In genomic region chr17:45396496-45397205, GRCh38 we compare ENCODE assay signal across 17 cellular contexts. TPM values are rescaled to one million over a fixed set of nuclear protein-coding genes. Genes with fewer than 3 reads are reported as not detected.
DNase-seq lines count a peak whose midpoint lies in the region; ATAC-seq and TF ChIP-seq lines count a peak whose summit lies in the region.
"Had no signal": no experiment of that assay in that cellular context is flagged by ENCODE, and none has a peak within 500 bp of the region (broad histone marks: within the 10 kb centered on the region; RNA-seq: fewer than 3 reads in every experiment).

No MANE protein-coding gene starts in this region.

- TF ChIP-seq RAD21 in IMR-90 (IDR thresholded peaks at IDR 0.05; ENCODE audit: low read length): no peak

- H4K91ac ChIP-seq in IMR-90 (ENCODE audit: insufficient read depth, low read depth, low read length): no peak overlapping the region
- no peak overlapping the region for H4K91ac ChIP-seq in neuronal stem cell (ENCODE audit: low read depth, low read length, poor library complexity)

- no peak overlapping the region for H3K4me3 Mint-ChIP-seq in Calu3 (ENCODE audit: low read depth, unreplicated experiment)
- H3K4me3 Mint-ChIP-seq: CD8-positive, alpha-beta T cell had no signal

- no peak overlapping the region for H2BK120ac ChIP-seq in IMR-90 (ENCODE audit: low read depth, low read length)
- no peak overlapping the region for H2BK120ac ChIP-seq in neuronal stem cell (ENCODE audit: low read depth, low read length)

- H3K9ac ChIP-seq in IMR-90 (ENCODE audit: low read depth, low read length) (no peak overlapping the region), neuronal stem cell (ENCODE audit: low read depth, low read length, poor library complexity) (no peak overlapping the region)
- H3K9ac ChIP-seq: BLaER1 had no signal

- H3K4me1 Mint-ChIP-seq in Calu3 (ENCODE audit: low read depth, unreplicated experiment): peaks cover 6% of the 10 kb centered on the region

- H4K20me1 ChIP-seq in IMR-90 (ENCODE audit: insufficient read depth, low read length): no peaks in the 10 kb centered on the region

- dilution Hi-C loops in IMR-90 (cut with HindIII; ENCODE audit: low sequenced_read_pairs, unreplicated experiment): no loop called here

- no peak overlapping the region for H3K27ac ChIP-seq in IMR-90 (ENCODE audit: insufficient read depth, low read length)
- H3K27ac ChIP-seq in neuronal stem cell (replicated peaks; ENCODE audit: low read length): no peak overlapping the region
- H3K27ac ChIP-seq in tibial nerve: no peak overlapping the region
- H3K27ac ChIP-seq: A549, BLaER1, GM23248, Peyer's patch had no signal

- H3K27me3 Mint-ChIP-seq in Calu3 (ENCODE audit: unreplicated experiment): no peaks in the 10 kb centered on the region

- ATAC-seq in IMR-90 (ENCODE audit: low read depth): no peak
- ATAC-seq in left colon: peak; percentile 2
- ATAC-seq: A549; CD8-positive, alpha-beta T cell; Right ventricle myocardium inferior had no signal

- in situ Hi-C loops in IMR-90 (cut with MboI; ENCODE audit: low sequenced_read_pairs): no loop called here

- H3K4me1 ChIP-seq in IMR-90 (ENCODE audit: control insufficient read depth, insufficient read depth, low read length) (peaks cover 5% of the 10 kb centered on the region), neuronal stem cell (ENCODE audit: control insufficient read depth in 2 of 2, insufficient read depth in 1 of 2, low read depth in 1 of 2, low read length in 2 of 2) (peaks cover 0 to 6% of the 10 kb centered on the region in 2 donors), tibial nerve (peaks cover 0 to 12% (median 0%) of the 10 kb centered on the region in 4 donors)
- H3K4me1 ChIP-seq: Peyer's patch had no signal

- DNase-seq in Calu3 (no peak), IMR-90 (no peak), left colon (no peak), neuronal stem cell (ENCODE audit: low spot score) (no peak), GM19238 (ENCODE audit: insufficient read length, low spot score) (no peak), tibial nerve (ENCODE audit: low spot score in 2 of 2) (no peak), DMS153 treated with DMSO at 0.1 percent for 48 hours (lab: John Stamatoyannopoulos, UW; ENCODE audit: unreplicated experiment) (no peak)
- no peak for DNase-seq in activated T-cell treated with anti-CD3 and anti-CD28 coated beads, Interleukin-2, amount 50 U/mL, for 1 hour
- DNase-seq: CD8-positive, alpha-beta T cell; DMS79 treated with DMSO at 0.1 percent for 48 hours; GM23248; NCI-H1105 treated with DMSO at 0.1 percent for 48 hours; NCI-H1694 had no signal

- no peak for TF ChIP-seq CTCF in Calu3 (IDR thresholded peaks at IDR 0.05; ENCODE audit: unreplicated experiment)
- TF ChIP-seq CTCF in IMR-90 (conservative IDR thresholded peaks at IDR 0.05; ENCODE audit: low read depth, low read length): no peak
- TF ChIP-seq CTCF in tibial nerve (IDR thresholded peaks at IDR 0.05): no peak

- H3K4ac ChIP-seq in IMR-90 (ENCODE audit: low read depth, low read length): no peak overlapping the region
- H3K4ac ChIP-seq in neuronal stem cell (ENCODE audit: low read length): no peak overlapping the region

- no peak overlapping the region for H2BK15ac ChIP-seq in IMR-90 (ENCODE audit: low read depth, low read length)
- H2BK15ac ChIP-seq in neuronal stem cell (ENCODE audit: low read length): no peak overlapping the region

- H3K36me3 ChIP-seq in IMR-90 (ENCODE audit: control insufficient read depth, insufficient read depth, low read length) (no peaks in the 10 kb centered on the region), neuronal stem cell (replicated peaks in 1 of 2; ENCODE audit: control insufficient read depth in 2 of 2, insufficient read depth in 2 of 2, low read length in 2 of 2) (no peaks in the 10 kb centered on the region), tibial nerve (peaks cover 0 to 27% (median 5%) of the 10 kb centered on the region in 3 donors)

- TF ChIP-seq EP300 in tibial nerve (IDR thresholded peaks at IDR 0.05): no peak

- WGBS in IMR-90 (ENCODE audit: extremely low coverage in 2 of 2, insufficient read length in 1 of 2), 2 experiments: 82% methylated on average over 31 of the region's 50 CpGs; no CpG with 5 or more reads in 1 of the 2 experiments
- no CpG with 5 or more reads among the region's 50 CpGs for WGBS in neuronal stem cell (ENCODE audit: extremely low coverage in 2 of 2, insufficient read length in 2 of 2, insufficient replicate concordance in 1 of 2), 2 donors
- WGBS in tibial nerve, 2 donors: 88 to 90% methylated on average over 39 to 50 of the region's 50 CpGs

- no peak overlapping the region for H3K14ac ChIP-seq in IMR-90 (replicated peaks; ENCODE audit: low read depth, low read length)
- H3K14ac ChIP-seq in neuronal stem cell (ENCODE audit: low read length): peak overlapping the region; percentile 51

- no peak overlapping the region for H3K23ac ChIP-seq in IMR-90 (ENCODE audit: low read depth, low read length)
- H3K23ac ChIP-seq in neuronal stem cell (ENCODE audit: low read depth, low read length, poor library complexity): peak overlapping the region; percentile 67

- no peak for TF ChIP-seq POLR2A in IMR-90 (IDR thresholded peaks at IDR 0.05; ENCODE audit: low read depth, low read length)
- TF ChIP-seq POLR2A in tibial nerve (IDR thresholded peaks at IDR 0.05): no peak

- peaks cover 71% of the 10 kb centered on the region for H3K36me3 Mint-ChIP-seq in Calu3 (ENCODE audit: insufficient read depth, unreplicated experiment)

- H3K79me1 ChIP-seq in IMR-90 (ENCODE audit: low read depth in 1 of 2, low read length in 2 of 2) (no peaks in the 10 kb centered on the region), neuronal stem cell (ENCODE audit: low read depth, low read length) (no peaks in the 10 kb centered on the region)

- H4K8ac ChIP-seq in IMR-90 (ENCODE audit: low read depth in 2 of 2, low read length in 2 of 2) (no peak overlapping the region), neuronal stem cell (ENCODE audit: low read depth, low read length) (no peak overlapping the region)

- H2AK9ac ChIP-seq in IMR-90 (replicated peaks; ENCODE audit: low read depth, low read length, poor library complexity): no peak overlapping the region

- CTCF ChIA-PET in Calu3 (lab: Charles Lee) (interaction anchor here (0.8 to 4.7 kb wide), 3 partner anchors 8 to 29 kb away, joined by 3 to 44 read pairs (median 13); no protein-coding TSS in a partner anchor), IMR-90 (lab: Yijun Ruan, JAX) (interaction anchor here (1.5 kb wide), 1 partner anchor 12 kb away, joined by 3 read pairs; no protein-coding TSS in a partner anchor)

- no peak overlapping the region for H2BK20ac ChIP-seq in IMR-90 (ENCODE audit: low read depth, low read length)

- H2AFZ ChIP-seq in IMR-90 (replicated peaks; ENCODE audit: low read length, poor library complexity) (peak overlapping the region; percentile 13), neuronal stem cell (ENCODE audit: low read length) (no peak overlapping the region)

- H3K9me1 ChIP-seq in IMR-90 (ENCODE audit: insufficient read depth, low read length): no peaks in the 10 kb centered on the region

- H3K18ac ChIP-seq in IMR-90 (ENCODE audit: low read depth, low read length) (no peak overlapping the region), neuronal stem cell (ENCODE audit: low read length) (peak overlapping the region; percentile 36)

- H2AK5ac ChIP-seq in IMR-90 (ENCODE audit: low read depth, low read length) (no peak overlapping the region), neuronal stem cell (ENCODE audit: low read depth, low read length) (peak overlapping the region; percentile 96)

- H3K4me2 ChIP-seq in IMR-90 (ENCODE audit: low read depth, low read length) (no peak overlapping the region), neuronal stem cell (ENCODE audit: insufficient read depth, low read length, poor library complexity, severe bottlenecking) (no peak overlapping the region)
- H3K4me2 ChIP-seq: A549, BLaER1 had no signal

- H3K27ac Mint-ChIP-seq in Calu3 (ENCODE audit: unreplicated experiment): peak overlapping the region; percentile 62
- H3K27ac Mint-ChIP-seq: CD8-positive, alpha-beta T cell had no signal

- H2BK12ac ChIP-seq in neuronal stem cell (ENCODE audit: low read length): no peak overlapping the region

- BruUV-seq in Calu3 (replicated peaks; lab: Mats Ljungman, UMichigan): no TSS peak
- BruUV-seq in IMR-90 (replicated peaks; lab: Mats Ljungman, UMichigan): no TSS peak

- H3K9me3 ChIP-seq in IMR-90 (ENCODE audit: control insufficient read depth, insufficient read depth, low read length) (no peaks in the 10 kb centered on the region), neuronal stem cell (replicated peaks in 1 of 2; ENCODE audit: control insufficient read depth in 2 of 2, insufficient read depth in 1 of 2, low read depth in 1 of 2, low read length in 2 of 2) (peaks cover 1 to 4% of the 10 kb centered on the region in 2 donors), tibial nerve (no peaks in the 10 kb centered on the region)
- H3K9me3 ChIP-seq: A549, BLaER1, Peyer's patch had no signal

- H3K9me3 Mint-ChIP-seq in Calu3 (ENCODE audit: low read depth, unreplicated experiment): no peaks in the 10 kb centered on the region
- H3K9me3 Mint-ChIP-seq: CD8-positive, alpha-beta T cell had no signal

- H3K27me3 ChIP-seq in IMR-90 (ENCODE audit: control insufficient read depth, insufficient read depth, low read length) (peaks cover 14% of the 10 kb centered on the region), neuronal stem cell (ENCODE audit: control insufficient read depth in 3 of 3, insufficient read depth in 3 of 3, low read depth in 1 of 3, low read length in 3 of 3) (no peaks in the 10 kb centered on the region), tibial nerve (no peaks in the 10 kb centered on the region)
- H3K27me3 ChIP-seq: BLaER1, Peyer's patch had no signal

- H3K4me3 ChIP-seq in IMR-90 (ENCODE audit: insufficient read depth, low read depth, low read length): no peak overlapping the region
- no peak overlapping the region for H3K4me3 ChIP-seq in neuronal stem cell (ENCODE audit: low read length in 2 of 2)
- no peak overlapping the region for H3K4me3 ChIP-seq in tibial nerve
- H3K4me3 ChIP-seq: A549, BLaER1, GM23248, Peyer's patch had no signal

- no peak overlapping the region for H3K56ac ChIP-seq in IMR-90 (ENCODE audit: extremely low read depth, insufficient read depth, low read length)

- no peak overlapping the region for H4K5ac ChIP-seq in IMR-90 (ENCODE audit: low read depth, low read length)

- H2BK5ac ChIP-seq in IMR-90 (ENCODE audit: low read depth, low read length, poor library complexity, severe bottlenecking) (no peak overlapping the region), neuronal stem cell (ENCODE audit: low read length) (no peak overlapping the region)

- POLR2A ChIA-PET in IMR-90 (lab: Charles Lee; ENCODE audit: unreplicated experiment): no interaction called here

- intact Hi-C loops in Calu3 (cut with micrococcal nuclease; ENCODE audit: unreplicated experiment): no loop called here
- intact Hi-C loops in IMR-90 (cut with micrococcal nuclease): no loop called here
- intact Hi-C loops in left colon (cut with DNase I, micrococcal nuclease): no loop called here

RNA-seq across cellular contexts. Expression of gene ARHGAP27, which starts 36.0 kb away (rescaled TPM):
- total RNA-seq in Calu3 (2022): 104 and 125 TPM in 2 replicates
- total RNA-seq in IMR-90 (2012; rRNA removed): under 0.01 and 0.56 TPM in 2 replicates
- polyA plus RNA-seq in IMR-90 (2012; rRNA removed): 0.89 and 1.9 TPM in 2 replicates
- 0.37 and 0.67 TPM in 2 replicates for polyA plus RNA-seq in IMR-90 (2012; cell fraction: cytosol; rRNA removed)
- 7.4 and 16.4 TPM in 2 replicates for polyA plus RNA-seq in IMR-90 (2012; cell fraction: nucleus; rRNA removed; ENCODE audit: low replicate concordance)
- 100 to 1,000 TPM; 146 to 165 TPM for total RNA-seq in left colon
- polyA plus RNA-seq in neuronal stem cell (2013, experiment 1 of 2): 1.5 TPM
- 1.4 TPM for polyA plus RNA-seq in neuronal stem cell (2013, experiment 2 of 2)
- total RNA-seq in tibial nerve: 10 to 100 TPM; 18.4 to 36.3 (median 22.5) TPM

Comparison
In these comparisons a context has a peak if more than half of its experiments do, and no peak if none do; other contexts are left out.
1. RNA of gene ARHGAP27, which starts 36.0 kb away (total RNA-seq): 146 to 165 TPM in left colon, 104 to 125 TPM in Calu3 and 18.4 to 36.3 TPM in tibial nerve; under 0.01 to 0.56 TPM in IMR-90; every median in the first group is over 10 times any median in the second.